Comparison of ENCODE assay signal across 10 cellular contexts in the genomic region with DNA sequence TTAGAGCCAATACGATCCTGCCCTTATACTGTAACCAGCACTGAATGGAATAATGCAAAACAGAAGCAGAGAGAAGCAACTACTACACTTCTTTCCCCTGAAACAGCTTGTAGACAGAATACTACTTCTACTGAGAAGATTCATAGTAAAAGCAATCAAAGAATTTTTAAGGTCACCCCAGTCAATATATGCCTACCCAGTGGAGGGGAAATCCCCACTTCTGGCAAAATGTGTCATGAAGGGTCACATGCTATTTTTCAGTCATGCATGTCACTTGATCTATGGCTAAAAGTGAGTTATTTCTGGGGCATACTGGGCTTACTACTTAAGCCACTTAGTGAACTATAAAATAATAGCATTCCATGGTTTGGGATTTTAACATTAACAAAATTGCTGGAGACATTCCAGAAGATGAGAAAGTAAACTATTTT. TPM values are rescaled to one million over a fixed set of nuclear protein-coding genes. Genes with fewer than 3 reads are reported as not detected.
A peak's percentile ranks its signal among the peaks of the same experiment; 100 is the strongest.
DNase-seq lines count a peak whose midpoint lies in the region; ATAC-seq and TF ChIP-seq lines count a peak whose summit lies in the region.
"Had no signal": no experiment of that assay in that cellular context is flagged by ENCODE, and none has a peak within 500 bp of the region (broad histone marks: within the 10 kb centered on the region; RNA-seq: fewer than 3 reads in every experiment).

No MANE protein-coding gene starts in this region.

- TF ChIP-seq CTCF in CD8-positive, alpha-beta T cell (IDR thresholded peaks at IDR 0.05) = no peak
- TF ChIP-seq CTCF in foreskin keratinocyte (conservative IDR thresholded peaks at IDR 0.05) (no peak), tibial nerve (IDR thresholded peaks at IDR 0.05) (no peak)

- no peak overlapping the region for H3K27ac ChIP-seq in CD8-positive, alpha-beta T cell (ENCODE audit: low read depth, low read length)
- H3K27ac ChIP-seq in foreskin keratinocyte (peak overlapping the region; percentile 82), tibial nerve (no peak overlapping the region)
- no peak overlapping the region for H3K27ac ChIP-seq in CD8-positive, alpha-beta memory T cell (ENCODE audit: low read depth, low read length)

- intact Hi-C loops in CD8-positive, alpha-beta T cell (cut with DNase I, micrococcal nuclease) = loop anchor here in 1 of 2 experiments (10.0 kb wide), 1 partner anchor 131 kb away; no protein-coding TSS in a partner anchor

- CTCF ChIA-PET in CD8-positive, alpha-beta T cell (lab: Charles Lee) = interaction anchor here (1.2 kb wide), 1 partner anchor 128 kb away, joined by 3 read pairs; no protein-coding TSS in a partner anchor
- CTCF ChIA-PET in CD8-positive, alpha-beta memory T cell (lab: Charles Lee) = interaction anchor here (1.3 kb wide), 1 partner anchor 128 kb away, joined by 3 read pairs; no protein-coding TSS in a partner anchor

- peaks cover 85% of the 10 kb centered on the region for H3K36me3 Mint-ChIP-seq in CD8-positive, alpha-beta T cell
- peaks cover 0 to 86% (median 29%) of the 10 kb centered on the region in 3 donors for H3K36me3 Mint-ChIP-seq in CD8-positive, alpha-beta memory T cell

- DNase-seq in CD8-positive, alpha-beta T cell = no peak
- peak in 1 of 2 donors; percentile 22 for DNase-seq in foreskin keratinocyte
- no peak for DNase-seq in NOMO-1 treated with dmso at 0.1 percent for 144 hours (lab: John Stamatoyannopoulos, UW; ENCODE audit: unreplicated experiment)
- DNase-seq in tibial nerve (ENCODE audit: low spot score in 2 of 2) = no peak
- no peak for DNase-seq in retina
- DNase-seq in CD8-positive, alpha-beta memory T cell = no peak
- DNase-seq: activated CD4-positive, CD25-positive, alpha-beta regulatory T cell had no signal

- WGBS in tibial nerve, 2 donors = 70 to 90% methylated on average over 1 of the region's 1 CpG

- H3K9me3 Mint-ChIP-seq in CD8-positive, alpha-beta T cell = no peaks in the 10 kb centered on the region
- H3K9me3 Mint-ChIP-seq in CD8-positive, alpha-beta memory T cell = no peaks in the 10 kb centered on the region

- no peaks in the 10 kb centered on the region for H3K9me3 ChIP-seq in CD8-positive, alpha-beta T cell (ENCODE audit: low read length)
- no peaks in the 10 kb centered on the region for H3K9me3 ChIP-seq in tibial nerve
- no peaks in the 10 kb centered on the region for H3K9me3 ChIP-seq in CD8-positive, alpha-beta memory T cell (ENCODE audit: low read length)

- peak; percentile 34 for ATAC-seq in CD8-positive, alpha-beta T cell
- ATAC-seq in GM19463 (IDR thresholded peaks at IDR 0.05; ENCODE audit: unreplicated experiment) (peak; percentile 83), HG03469 (IDR thresholded peaks at IDR 0.05; ENCODE audit: unreplicated experiment) (peak; percentile 55), foreskin keratinocyte (peak; percentile 5)

- no peak overlapping the region for H3K4me3 ChIP-seq in CD8-positive, alpha-beta T cell (ENCODE audit: low read depth, low read length)
- H3K4me3 ChIP-seq in tibial nerve = no peak overlapping the region
- H3K4me3 ChIP-seq in CD8-positive, alpha-beta memory T cell (ENCODE audit: low read length) = no peak overlapping the region

- no peak for TF ChIP-seq POLR2A in tibial nerve (IDR thresholded peaks at IDR 0.05)

- H3K4me1 ChIP-seq in CD8-positive, alpha-beta T cell (ENCODE audit: insufficient read depth, low read length) = no peaks in the 10 kb centered on the region
- H3K4me1 ChIP-seq in foreskin keratinocyte = peaks cover 36% of the 10 kb centered on the region
- peaks cover 0 to 2% (median 0%) of the 10 kb centered on the region in 4 donors for H3K4me1 ChIP-seq in tibial nerve
- H3K4me1 ChIP-seq in CD8-positive, alpha-beta memory T cell (ENCODE audit: insufficient read depth, low read length) = no peaks in the 10 kb centered on the region

- peak overlapping the region; percentile 10 for H3K27ac Mint-ChIP-seq in CD8-positive, alpha-beta T cell
- H3K27ac Mint-ChIP-seq in CD8-positive, alpha-beta memory T cell = peak overlapping the region in 2 of 8 donors; percentile 16 to 18

- H3K27me3 Mint-ChIP-seq in CD8-positive, alpha-beta T cell (ENCODE audit: low read depth) = no peaks in the 10 kb centered on the region
- no peaks in the 10 kb centered on the region for H3K27me3 Mint-ChIP-seq in CD8-positive, alpha-beta memory T cell

- no peak overlapping the region for H3K4me3 Mint-ChIP-seq in CD8-positive, alpha-beta T cell
- H3K4me3 Mint-ChIP-seq in CD8-positive, alpha-beta memory T cell = no peak overlapping the region

- TF ChIP-seq EP300 in tibial nerve (IDR thresholded peaks at IDR 0.05) = no peak

- no peaks in the 10 kb centered on the region for H3K27me3 ChIP-seq in CD8-positive, alpha-beta T cell (ENCODE audit: insufficient read depth, low read length)
- no peaks in the 10 kb centered on the region for H3K27me3 ChIP-seq in foreskin keratinocyte
- no peaks in the 10 kb centered on the region for H3K27me3 ChIP-seq in tibial nerve
- H3K27me3 ChIP-seq in CD8-positive, alpha-beta memory T cell (ENCODE audit: insufficient read depth, low read length, poor library complexity, severe bottlenecking) = no peaks in the 10 kb centered on the region

- no peaks in the 10 kb centered on the region for H3K4me1 Mint-ChIP-seq in CD8-positive, alpha-beta T cell (ENCODE audit: low read depth)
- peaks cover 0 to 4% (median 3%) of the 10 kb centered on the region in 3 donors for H3K4me1 Mint-ChIP-seq in CD8-positive, alpha-beta memory T cell

- H3K36me3 ChIP-seq in CD8-positive, alpha-beta T cell (ENCODE audit: insufficient read depth, low read length) = peaks cover 36% of the 10 kb centered on the region
- H3K36me3 ChIP-seq in tibial nerve = peaks cover 3 to 86% (median 9%) of the 10 kb centered on the region in 3 donors
- H3K36me3 ChIP-seq in CD8-positive, alpha-beta memory T cell (ENCODE audit: insufficient read depth, low read length) = peaks cover 47% of the 10 kb centered on the region

- POLR2A ChIA-PET in CD8-positive, alpha-beta T cell (lab: Charles Lee) = no interaction called here
- POLR2A ChIA-PET in CD8-positive, alpha-beta memory T cell (lab: Charles Lee) = no interaction called here

RNA-seq across cellular contexts. Expression of a gene that starts 25.6 kb away (rescaled TPM):
- total RNA-seq in CD8-positive, alpha-beta T cell = under 1 TPM; 0.61 to 0.79 TPM
- total RNA-seq in foreskin keratinocyte (0.81 and 1.1 TPM in 2 replicates), tibial nerve (10 to 100 TPM in 3 of 4 donors, 1 to 10 TPM in 1; 7.8 to 28.8 (median 15.0) TPM)
- polyA plus RNA-seq in foreskin keratinocyte = 0.71 and 0.74 TPM in 2 replicates
- total RNA-seq in CD8-positive, alpha-beta memory T cell = 1 to 10 TPM; 7.1 to 7.8 TPM
- polyA plus RNA-seq in CD8-positive, alpha-beta memory T cell = 15.2 TPM
- total RNA-seq: lung microvascular endothelial cell had no signal

RNA-seq across cellular contexts. Expression of a gene that starts 52.8 kb away (rescaled TPM):
- under 1 TPM; 0.19 to 0.43 TPM for total RNA-seq in CD8-positive, alpha-beta T cell
- total RNA-seq in foreskin keratinocyte (0.03 TPM in 1 of 2 replicates, not detected in the other), tibial nerve (under 1 TPM; 0.21 to 0.90 (median 0.40) TPM)
- polyA plus RNA-seq in foreskin keratinocyte = 0.03 TPM in 2 replicates
- 1 to 10 TPM in 1 of 2 experiments, under 1 TPM in 1; 0.84 to 1.1 TPM for total RNA-seq in CD8-positive, alpha-beta memory T cell
- polyA plus RNA-seq in CD8-positive, alpha-beta memory T cell = not detected
- total RNA-seq: lung microvascular endothelial cell had no signal

Comparison
In these comparisons a context has a peak if more than half of its experiments do, and no peak if none do; other contexts are left out.
1. ATAC-seq: peak in every context shown above with its lines; median percentile 83 in GM19463; 55 in HG03469; 34 in CD8-positive, alpha-beta T cell; 5 in foreskin keratinocyte.